ENCODE assay signal across 16 cellular contexts in the genomic region with DNA sequence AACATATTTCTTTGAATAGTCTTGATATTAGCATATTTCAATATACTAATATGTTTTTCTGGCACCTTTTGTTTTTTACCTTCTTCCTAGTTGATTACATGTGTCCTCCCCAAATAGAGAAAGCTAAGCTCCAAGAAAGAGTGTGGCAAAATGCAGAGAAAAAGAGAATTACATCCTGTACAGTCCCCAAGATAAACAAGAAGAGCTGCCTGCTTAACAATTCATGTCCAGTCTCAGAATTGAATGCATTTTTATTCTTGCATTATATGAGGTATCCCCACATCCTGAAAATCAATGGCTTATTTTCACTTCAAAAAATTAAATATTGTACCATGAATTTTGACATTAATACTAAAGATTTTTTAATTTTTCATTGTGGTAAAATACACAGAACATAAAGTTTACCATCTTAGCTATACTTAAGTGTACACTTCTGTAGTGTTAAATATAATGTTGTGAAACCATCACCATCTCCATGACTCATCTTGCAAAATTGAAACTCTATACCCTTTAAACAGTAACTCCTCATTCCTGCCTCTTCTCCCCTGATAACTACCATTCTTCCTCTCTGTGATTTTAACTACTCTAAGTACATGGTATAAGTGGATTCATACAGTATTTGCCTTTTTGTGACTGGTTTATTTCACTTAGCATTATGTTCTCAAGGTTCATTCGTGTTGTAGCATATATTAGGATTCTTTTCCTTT.
A peak's percentile ranks its signal among the peaks of the same experiment; 100 is the strongest.
DNase-seq lines count a peak whose midpoint lies in the region; ATAC-seq, FAIRE-seq and TF ChIP-seq lines count a peak whose summit lies in the region.
"Had no signal": no experiment of that assay in that cellular context is flagged by ENCODE, and none has a peak within 500 bp of the region (broad histone marks: within the 10 kb centered on the region; RNA-seq: fewer than 3 reads in every experiment).

No MANE protein-coding gene starts in this region.

- H3K36me3 Mint-ChIP-seq in activated CD8-positive, alpha-beta T cell treated with anti-CD3 and anti-CD28 coated beads, Interleukin-2, amount 10 ng/mL, durations not matched to agents 7 days and 5 days (ENCODE audit: low read depth): no peaks in the 10 kb centered on the region
- H3K36me3 Mint-ChIP-seq in neural progenitor cell: no peaks in the 10 kb centered on the region

- TF ChIP-seq RAD21 in A549 (conservative IDR thresholded peaks at IDR 0.05 in 1 of 2, IDR thresholded peaks at IDR 0.05 in 1 of 2): no peak

- no peak for TF ChIP-seq EP300 in A549 (IDR thresholded peaks at IDR 0.05)

- CTCF ChIA-PET in A549 (lab: Yijun Ruan, JAX): no interaction called here
- CTCF ChIA-PET in activated CD8-positive, alpha-beta T cell treated with anti-CD3 and anti-CD28 coated beads, Interleukin-2, amount 10 ng/mL, durations not matched to agents 7 days and 5 days (lab: Charles Lee): no interaction called here

- DNase-seq in A549 (ENCODE audit: low read depth in 1 of 2, low spot score in 1 of 2): peak in 1 of 2 experiments; percentile 1
- DNase-seq in GM23248: peak; percentile 64
- DNase-seq in OCI-M1 (lab: John Stamatoyannopoulos, UW): peak; percentile 11
- DNase-seq in fibroblast of mammary gland (ENCODE audit: low read depth): peak; percentile 62
- no peak for DNase-seq in activated CD8-positive, alpha-beta T cell treated with anti-CD3 and anti-CD28 coated beads, Interleukin-2, amount 10 ng/mL, durations not matched to agents 7 days and 5 days
- DNase-seq in neural progenitor cell (ENCODE audit: low spot score): no peak
- no peak for DNase-seq in cortex of kidney (lab: John Stamatoyannopoulos, UW)
- DNase-seq: activated CD4-positive, alpha-beta T cell treated with anti-CD3 and anti-CD28 coated beads, Interleukin-2, amount 50 U/mL, for 1 hour; aorta; effector CD8-positive, alpha-beta T cell; NCI-H1048; NCI-H345; T-helper 17 cell had no signal

- no peak overlapping the region for H3K4me3 Mint-ChIP-seq in activated CD8-positive, alpha-beta T cell treated with anti-CD3 and anti-CD28 coated beads, Interleukin-2, amount 10 ng/mL, durations not matched to agents 7 days and 5 days
- H3K4me3 Mint-ChIP-seq in neural progenitor cell: no peak overlapping the region
- H3K4me3 Mint-ChIP-seq: T-helper 17 cell had no signal

- H3K79me2 ChIP-seq in GM23248 (ENCODE audit: insufficient read depth): no peaks in the 10 kb centered on the region
- H3K79me2 ChIP-seq in neural progenitor cell (ENCODE audit: low read depth): no peaks in the 10 kb centered on the region

- H3K4me3 ChIP-seq in A549 (no peak overlapping the region), GM23248 (no peak overlapping the region), fibroblast of mammary gland (ENCODE audit: control insufficient read depth, low read depth, low read length) (no peak overlapping the region), neural progenitor cell (no peak overlapping the region)
- H3K4me3 ChIP-seq: thoracic aorta had no signal

- H3K27ac Mint-ChIP-seq in activated CD8-positive, alpha-beta T cell treated with anti-CD3 and anti-CD28 coated beads, Interleukin-2, amount 10 ng/mL, durations not matched to agents 7 days and 5 days: no peak overlapping the region
- H3K27ac Mint-ChIP-seq in neural progenitor cell: no peak overlapping the region
- H3K27ac Mint-ChIP-seq: T-helper 17 cell had no signal

- TF ChIP-seq CTCF in A549 (IDR thresholded peaks at IDR 0.05): no peak
- TF ChIP-seq CTCF in fibroblast of mammary gland (conservative IDR thresholded peaks at IDR 0.05; ENCODE audit: control insufficient read depth, insufficient read depth, low read depth, low read length): no peak
- no peak for TF ChIP-seq CTCF in neural progenitor cell (IDR thresholded peaks at IDR 0.05)

- H3K4me1 ChIP-seq in A549 (no peaks in the 10 kb centered on the region), GM23248 (ENCODE audit: insufficient read depth) (peaks cover 28% of the 10 kb centered on the region), neural progenitor cell (no peaks in the 10 kb centered on the region)

- H3K36me3 ChIP-seq in GM23248 (ENCODE audit: low read depth): no peaks in the 10 kb centered on the region
- H3K36me3 ChIP-seq in neural progenitor cell: no peaks in the 10 kb centered on the region
- H3K36me3 ChIP-seq: thoracic aorta had no signal

- in situ Hi-C loops in GM23248 (cut with MboI): no loop called here

- TF ChIP-seq POLR2A in A549 (IDR thresholded peaks at IDR 0.05; ENCODE audit: low read length): no peak

- H2AFZ ChIP-seq in GM23248: peak overlapping the region; percentile 1; the same call in 1 of the 2 replicates
- no peak overlapping the region for H2AFZ ChIP-seq in neural progenitor cell (replicated peaks)

- ATAC-seq in A549 (no peak), GM21367 (IDR thresholded peaks at IDR 0.05; ENCODE audit: unreplicated experiment) (no peak)
- no peak for ATAC-seq in activated CD8-positive, alpha-beta T cell treated with anti-CD3 and anti-CD28 coated beads, Interleukin-2, amount 10 ng/mL, durations not matched to agents 7 days and 5 days
- ATAC-seq: T-helper 17 cell had no signal

- POLR2A ChIA-PET in A549 (lab: Yijun Ruan, JAX): no interaction called here
- POLR2A ChIA-PET in activated CD8-positive, alpha-beta T cell treated with anti-CD3 and anti-CD28 coated beads, Interleukin-2, amount 10 ng/mL, durations not matched to agents 7 days and 5 days (lab: Charles Lee): no interaction called here

- WGBS in A549 (ENCODE audit: missing lambda C conversion rate): 63% methylated on average over 1 of the region's 1 CpG
- WGBS in GM23248 (ENCODE audit: low coverage in 1 of 2, low lambda C conversion rate in 2 of 2, missing lambda C conversion rate in 2 of 2), 2 experiments: 44 to 63% methylated on average over 1 of the region's 1 CpG

- H3K27me3 Mint-ChIP-seq in activated CD8-positive, alpha-beta T cell treated with anti-CD3 and anti-CD28 coated beads, Interleukin-2, amount 10 ng/mL, durations not matched to agents 7 days and 5 days (ENCODE audit: low read depth): no peaks in the 10 kb centered on the region
- no peaks in the 10 kb centered on the region for H3K27me3 Mint-ChIP-seq in neural progenitor cell (ENCODE audit: insufficient read depth, low read depth)
- H3K27me3 Mint-ChIP-seq: T-helper 17 cell had no signal

- peaks cover 4% of the 10 kb centered on the region; the same call in 2 of the 3 replicates for H3K9me3 ChIP-seq in A549
- no peaks in the 10 kb centered on the region for H3K9me3 ChIP-seq in GM23248 (ENCODE audit: low read depth)
- no peaks in the 10 kb centered on the region for H3K9me3 ChIP-seq in neural progenitor cell (ENCODE audit: low read depth)

- H4K20me1 ChIP-seq in GM23248 (ENCODE audit: insufficient read depth): no peaks in the 10 kb centered on the region
- H4K20me1 ChIP-seq in neural progenitor cell (ENCODE audit: low read depth): no peaks in the 10 kb centered on the region

- H3K9ac ChIP-seq in GM23248: no peak overlapping the region
- H3K9ac ChIP-seq in neural progenitor cell: no peak overlapping the region

- H3K9me3 Mint-ChIP-seq in activated CD8-positive, alpha-beta T cell treated with anti-CD3 and anti-CD28 coated beads, Interleukin-2, amount 10 ng/mL, durations not matched to agents 7 days and 5 days (ENCODE audit: insufficient read depth): peaks cover 7% of the 10 kb centered on the region
- no peaks in the 10 kb centered on the region for H3K9me3 Mint-ChIP-seq in neural progenitor cell

- H3K27me3 ChIP-seq in GM23248 (replicated peaks; ENCODE audit: insufficient read depth) (no peaks in the 10 kb centered on the region), neural progenitor cell (no peaks in the 10 kb centered on the region)

- H3F3A ChIP-seq in GM23248 (ENCODE audit: insufficient read depth) (peaks cover 11% of the 10 kb centered on the region), neural progenitor cell (ENCODE audit: low read depth) (no peaks in the 10 kb centered on the region)

- no peaks in the 10 kb centered on the region for H3K4me1 Mint-ChIP-seq in activated CD8-positive, alpha-beta T cell treated with anti-CD3 and anti-CD28 coated beads, Interleukin-2, amount 10 ng/mL, durations not matched to agents 7 days and 5 days (ENCODE audit: low read depth)
- H3K4me1 Mint-ChIP-seq in neural progenitor cell: no peaks in the 10 kb centered on the region
- H3K4me1 Mint-ChIP-seq: T-helper 17 cell had no signal

- no peak for FAIRE-seq in A549 (lab: Jason Lieb, UNC)
- FAIRE-seq: keratinocyte had no signal

- H3K27ac ChIP-seq in A549 (no peak overlapping the region), GM23248 (no peak overlapping the region), neural progenitor cell (no peak overlapping the region)
- H3K27ac ChIP-seq: thoracic aorta had no signal

- H3K4me2 ChIP-seq in A549: no peak overlapping the region
- H3K4me2 ChIP-seq in GM23248 (ENCODE audit: unreplicated experiment): peak overlapping the region; percentile 18
- no peak overlapping the region for H3K4me2 ChIP-seq in neural progenitor cell

- 0 out of 2 replicates have a peak, but pooled peaks cover 4% of the 10 kb centered on the region for H3K9me2 ChIP-seq in GM23248 (ENCODE audit: insufficient read depth)

TF ChIP-seq in A549, 52 proteins besides CTCF, POLR2A, EP300 and RAD21:
- TF ChIP-seq, protein P1, sequence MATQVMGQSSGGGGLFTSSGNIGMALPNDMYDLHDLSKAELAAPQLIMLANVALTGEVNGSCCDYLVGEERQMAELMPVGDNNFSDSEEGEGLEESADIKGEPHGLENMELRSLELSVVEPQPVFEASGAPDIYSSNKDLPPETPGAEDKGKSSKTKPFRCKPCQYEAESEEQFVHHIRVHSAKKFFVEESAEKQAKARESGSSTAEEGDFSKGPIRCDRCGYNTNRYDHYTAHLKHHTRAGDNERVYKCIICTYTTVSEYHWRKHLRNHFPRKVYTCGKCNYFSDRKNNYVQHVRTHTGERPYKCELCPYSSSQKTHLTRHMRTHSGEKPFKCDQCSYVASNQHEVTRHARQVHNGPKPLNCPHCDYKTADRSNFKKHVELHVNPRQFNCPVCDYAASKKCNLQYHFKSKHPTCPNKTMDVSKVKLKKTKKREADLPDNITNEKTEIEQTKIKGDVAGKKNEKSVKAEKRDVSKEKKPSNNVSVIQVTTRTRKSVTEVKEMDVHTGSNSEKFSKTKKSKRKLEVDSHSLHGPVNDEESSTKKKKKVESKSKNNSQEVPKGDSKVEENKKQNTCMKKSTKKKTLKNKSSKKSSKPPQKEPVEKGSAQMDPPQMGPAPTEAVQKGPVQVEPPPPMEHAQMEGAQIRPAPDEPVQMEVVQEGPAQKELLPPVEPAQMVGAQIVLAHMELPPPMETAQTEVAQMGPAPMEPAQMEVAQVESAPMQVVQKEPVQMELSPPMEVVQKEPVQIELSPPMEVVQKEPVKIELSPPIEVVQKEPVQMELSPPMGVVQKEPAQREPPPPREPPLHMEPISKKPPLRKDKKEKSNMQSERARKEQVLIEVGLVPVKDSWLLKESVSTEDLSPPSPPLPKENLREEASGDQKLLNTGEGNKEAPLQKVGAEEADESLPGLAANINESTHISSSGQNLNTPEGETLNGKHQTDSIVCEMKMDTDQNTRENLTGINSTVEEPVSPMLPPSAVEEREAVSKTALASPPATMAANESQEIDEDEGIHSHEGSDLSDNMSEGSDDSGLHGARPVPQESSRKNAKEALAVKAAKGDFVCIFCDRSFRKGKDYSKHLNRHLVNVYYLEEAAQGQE (IDR thresholded peaks at IDR 0.05): no peak
- TF ChIP-seq CEBPB (IDR thresholded peaks at IDR 0.05) (peak in 1 of 2 experiments; percentile 10; a peak in 1 of 4 replicates), FOSL2 (IDR thresholded peaks at IDR 0.05) (no peak), FOSL2 (CRISPR knock-in tag; IDR thresholded peaks at IDR 0.05) (peak; percentile 49)

Comparison
In these comparisons a context has a peak if more than half of its experiments do, and no peak if none do; other contexts are left out.
1. DNase-seq: peak in GM23248 (single experiment), OCI-M1 (single experiment) and fibroblast of mammary gland (single experiment); none in activated CD8-positive, alpha-beta T cell treated with anti-CD3 and anti-CD28 coated beads, Interleukin-2, amount 10 ng/mL, durations not matched to agents 7 days and 5 days (single experiment), neural progenitor cell (single experiment) and cortex of kidney (single experiment).